ENCODE assay signal across 16 cellular contexts in the genomic region with DNA sequence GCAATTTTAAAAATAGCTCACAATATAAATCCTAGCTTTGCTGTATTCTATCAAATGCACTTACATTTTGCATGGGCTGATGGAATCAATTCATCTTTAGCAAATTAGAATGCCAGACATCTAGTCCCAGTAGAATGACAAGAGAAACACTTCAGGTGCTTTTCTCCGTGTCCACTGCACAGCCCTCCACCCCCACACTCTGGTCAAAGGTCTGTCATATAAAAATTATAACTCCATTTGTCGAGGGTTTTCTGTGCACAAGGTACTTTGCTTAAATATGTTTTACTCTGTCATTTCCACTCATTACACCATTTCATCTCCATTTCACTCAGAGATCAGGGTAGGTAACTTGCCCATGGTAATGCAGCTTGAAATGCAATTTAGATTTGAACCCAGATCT.
"Had no signal": no experiment of that assay in that cellular context is flagged by ENCODE, and none has a peak within 500 bp of the region (broad histone marks: within the 10 kb centered on the region; RNA-seq: fewer than 3 reads in every experiment).

No MANE protein-coding gene starts in this region.

- H3K27me3 Mint-ChIP-seq: activated T-helper 17 cell treated with anti-CD3 and anti-CD28 coated beads, Interleukin-2, amount 50 U/mL, for 72 hours; T-cell had no signal

- H3K27ac Mint-ChIP-seq: activated naive CD4-positive, alpha-beta T cell treated with anti-CD3 and anti-CD28 coated beads for 36 hours; activated T-helper 17 cell treated with anti-CD3 and anti-CD28 coated beads, Interleukin-2, amount 50 U/mL, for 72 hours; endodermal cell; nephron progenitor cell; T-cell had no signal

- H3K36me3 ChIP-seq: brain microvascular endothelial cell, uterus had no signal

- H3K4me1 ChIP-seq: uterus had no signal

- H3K4me3 Mint-ChIP-seq: activated naive CD4-positive, alpha-beta T cell treated with anti-CD3 and anti-CD28 coated beads for 36 hours; activated T-helper 17 cell treated with anti-CD3 and anti-CD28 coated beads, Interleukin-2, amount 50 U/mL, for 72 hours; endodermal cell; immature natural killer cell; nephron progenitor cell; T-cell had no signal

- H3K27me3 ChIP-seq: brain microvascular endothelial cell, sigmoid colon, uterus had no signal

- H3K27ac ChIP-seq: brain microvascular endothelial cell had no signal

- H3K9me3 ChIP-seq: sigmoid colon, uterus had no signal

- H3K9me3 Mint-ChIP-seq: activated naive CD4-positive, alpha-beta T cell treated with anti-CD3 and anti-CD28 coated beads for 36 hours; activated T-helper 17 cell treated with anti-CD3 and anti-CD28 coated beads, Interleukin-2, amount 50 U/mL, for 72 hours; immature natural killer cell; T-cell had no signal

- DNase-seq: activated CD4-positive, alpha-beta T cell treated with anti-CD3 and anti-CD28 coated beads for 4 hours; activated naive CD4-positive, alpha-beta T cell treated with anti-CD3 and anti-CD28 coated beads for 36 hours; amniotic stem cell; brain microvascular endothelial cell; dermis blood vessel endothelial cell; endodermal cell; immature natural killer cell; nephron progenitor cell; sigmoid colon; stimulated activated CD4-positive, alpha-beta T cell treated with anti-CD3 and anti-CD28 coated beads, Interleukin-12 subunit alpha, Interleukin-12 subunit beta, amount 100 ng/mL, for 4 hours; stimulated activated naive CD8-positive, alpha-beta T cell treated with anti-CD3 and anti-CD28 coated beads, Interleukin-15, Interleukin-2, amounts not matched to agents 100 U/mL and 50 U/mL, for 24 hours; T-cell; T1000; uterus had no signal

- H3K4me3 ChIP-seq: lung, sigmoid colon, uterus had no signal

- ATAC-seq: activated T-helper 17 cell treated with anti-CD3 and anti-CD28 coated beads, Interleukin-2, amount 50 U/mL, for 72 hours; stimulated activated naive CD8-positive, alpha-beta T cell treated with anti-CD3 and anti-CD28 coated beads, Interleukin-15, Interleukin-2, amounts not matched to agents 100 U/mL and 50 U/mL, for 24 hours; T-cell had no signal
